In the genomic region with DNA sequence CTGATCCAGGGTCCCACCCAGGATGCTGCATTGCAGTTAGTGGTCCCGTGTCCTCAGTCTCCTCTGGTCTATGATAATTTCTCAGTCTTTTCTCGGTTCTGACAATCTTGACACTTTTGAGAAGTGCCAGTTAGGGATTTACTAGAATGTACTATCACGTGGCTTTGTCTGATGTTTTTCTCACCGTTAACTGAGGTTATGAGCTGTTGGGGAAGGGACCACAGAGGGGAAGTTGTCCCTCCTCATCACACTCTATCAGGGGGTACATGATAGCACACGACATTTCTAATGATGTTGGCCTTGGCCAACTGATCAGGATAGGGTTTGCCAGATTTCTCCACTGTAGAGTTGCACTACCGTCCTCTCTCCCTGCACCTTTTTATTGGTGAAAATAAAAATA, we compare ENCODE assay signal across 37 cellular contexts.
"Had no signal": no experiment of that assay in that cellular context is flagged by ENCODE, and none has a peak within 500 bp of the region (broad histone marks: within the 10 kb centered on the region; RNA-seq: fewer than 3 reads in every experiment).

No MANE protein-coding gene starts in this region.

- H3K27ac Mint-ChIP-seq: activated B cell treated with CpG ODN at 0.5 μM for 24 hours; activated CD4-positive, alpha-beta memory T cell treated with anti-CD3 and anti-CD28 coated beads for 36 hours; activated CD4-positive, alpha-beta T cell treated with anti-CD3 and anti-CD28 coated beads, Interleukin-2, amount 10 ng/mL, durations not matched to agents 24 days and 14 days; activated CD8-positive, alpha-beta T cell treated with anti-CD3 and anti-CD28 coated beads for 36 hours; activated naive CD4-positive, alpha-beta T cell treated with anti-CD3 and anti-CD28 coated beads for 36 hours; activated naive CD4-positive, alpha-beta T cell treated with anti-CD3 and anti-CD28 coated beads, Interleukin-2, amount 50 U/mL, for 72 hours; activated naive CD8-positive, alpha-beta T cell treated with anti-CD3 and anti-CD28 coated beads for 36 hours; activated T-cell treated with anti-CD3 and anti-CD28 coated beads, Interleukin-2, amount 50 U/mL, for 72 hours; activated T-helper 2 cell treated with anti-CD3 and anti-CD28 coated beads, Interferon-gamma antibody, Interleukin-2, Interleukin-4, amounts not matched to agents 10 μg/mL and 5 μg/mL and 100 μg/mL, durations not matched to agents 14 hours and 24 hours and 36 hours; T-helper 1 cell treated with Interleukin-12 subunit alpha and Interleukin-12 subunit beta and Interleukin-4 antibody, amounts not matched to agents 30 μg/mL and 1 μg/mL, for 36 hours; T-helper 2 cell treated with Interferon-gamma antibody and Interleukin-4, amounts not matched to agents 5 μg/mL and 100 μg/mL, for 36 hours had no signal

- H3K4me1 ChIP-seq: body of pancreas, breast epithelium had no signal

- H3K4me1 Mint-ChIP-seq: activated B cell treated with CpG ODN at 0.5 μM for 24 hours; activated CD4-positive, alpha-beta T cell treated with anti-CD3 and anti-CD28 coated beads, Interleukin-2, amount 10 ng/mL, durations not matched to agents 24 days and 14 days; activated naive CD8-positive, alpha-beta T cell treated with anti-CD3 and anti-CD28 coated beads for 36 hours had no signal

- H3K9me3 Mint-ChIP-seq: activated CD4-positive, alpha-beta T cell treated with anti-CD3 and anti-CD28 coated beads, Interleukin-2, amount 10 ng/mL, durations not matched to agents 24 days and 14 days; activated CD8-positive, alpha-beta T cell treated with anti-CD3 and anti-CD28 coated beads for 36 hours; activated naive CD4-positive, alpha-beta T cell treated with anti-CD3 and anti-CD28 coated beads for 36 hours; activated naive CD4-positive, alpha-beta T cell treated with anti-CD3 and anti-CD28 coated beads, Interleukin-2, amount 50 U/mL, for 72 hours; activated naive CD8-positive, alpha-beta T cell treated with anti-CD3 and anti-CD28 coated beads for 36 hours; activated T-helper 2 cell treated with anti-CD3 and anti-CD28 coated beads, Interferon-gamma antibody, Interleukin-2, Interleukin-4, amounts not matched to agents 10 μg/mL and 5 μg/mL and 100 μg/mL, durations not matched to agents 14 hours and 24 hours and 36 hours; T-helper 1 cell treated with Interleukin-12 subunit alpha and Interleukin-12 subunit beta and Interleukin-4 antibody, amounts not matched to agents 30 μg/mL and 1 μg/mL, for 36 hours; T-helper 2 cell treated with Interferon-gamma antibody and Interleukin-4, amounts not matched to agents 5 μg/mL and 100 μg/mL, for 36 hours had no signal

- H3K4me3 Mint-ChIP-seq: activated B cell treated with CpG ODN at 0.5 μM for 24 hours; activated CD4-positive, alpha-beta memory T cell treated with anti-CD3 and anti-CD28 coated beads for 36 hours; activated CD4-positive, alpha-beta T cell treated with anti-CD3 and anti-CD28 coated beads, Interleukin-2, amount 10 ng/mL, durations not matched to agents 24 days and 14 days; activated CD8-positive, alpha-beta T cell treated with anti-CD3 and anti-CD28 coated beads for 36 hours; activated naive CD4-positive, alpha-beta T cell treated with anti-CD3 and anti-CD28 coated beads for 36 hours; activated naive CD8-positive, alpha-beta T cell treated with anti-CD3 and anti-CD28 coated beads for 36 hours; activated T-cell treated with anti-CD3 and anti-CD28 coated beads, Interleukin-2, amount 50 U/mL, for 4 hours; activated T-cell treated with anti-CD3 and anti-CD28 coated beads, Interleukin-2, amount 50 U/mL, for 72 hours; T-helper 1 cell treated with Interleukin-12 subunit alpha and Interleukin-12 subunit beta and Interleukin-4 antibody, amounts not matched to agents 30 μg/mL and 1 μg/mL, for 36 hours; T-helper 2 cell treated with Interferon-gamma antibody and Interleukin-4, amounts not matched to agents 5 μg/mL and 100 μg/mL, for 36 hours had no signal

- H3K36me3 Mint-ChIP-seq: activated CD4-positive, alpha-beta memory T cell treated with anti-CD3 and anti-CD28 coated beads for 36 hours; activated naive CD4-positive, alpha-beta T cell treated with anti-CD3 and anti-CD28 coated beads, Interleukin-2, amount 50 U/mL, for 72 hours; activated naive CD8-positive, alpha-beta T cell treated with anti-CD3 and anti-CD28 coated beads for 36 hours had no signal

- ATAC-seq: activated CD8-positive, alpha-beta T cell treated with anti-CD3 and anti-CD28 coated beads for 36 hours; activated naive CD4-positive, alpha-beta T cell treated with anti-CD3 and anti-CD28 coated beads, Interleukin-2, amount 50 U/mL, for 72 hours; activated T-cell treated with anti-CD3 and anti-CD28 coated beads, Interleukin-2, amount 50 U/mL, for 4 hours; activated T-cell treated with anti-CD3 and anti-CD28 coated beads, Interleukin-2, amount 50 U/mL, for 72 hours; body of pancreas had no signal

- FAIRE-seq: astrocyte, TTC549 had no signal

- H3K27me3 ChIP-seq: adrenal gland, body of pancreas, brain microvascular endothelial cell had no signal

- H3K27ac ChIP-seq: adrenal gland, body of pancreas, brain microvascular endothelial cell, breast epithelium, VCaP had no signal

- DNase-seq: activated B cell treated with CpG ODN at 0.5 μM for 24 hours; activated CD4-positive, alpha-beta memory T cell treated with anti-CD3 and anti-CD28 coated beads for 36 hours; activated CD4-positive, alpha-beta T cell treated with anti-CD3 and anti-CD28 coated beads for 4 hours; activated CD4-positive, alpha-beta T cell treated with anti-CD3 and anti-CD28 coated beads, Interleukin-2, amount 10 ng/mL, durations not matched to agents 24 days and 14 days; activated CD4-positive, alpha-beta T cell treated with anti-CD3 and anti-CD28 coated beads, Interleukin-2, amount 50 U/mL, for 1 hour; activated CD4-positive, alpha-beta T cell treated with anti-CD3 and anti-CD28 coated beads, Interleukin-2, amount 50 U/mL, for 4 hours; activated CD4-positive, CD25-positive, alpha-beta regulatory T cell treated with anti-CD3 and anti-CD28 coated beads, Interleukin-2, amount 50 U/mL, for 72 hours; activated CD8-positive, alpha-beta memory T cell treated with anti-CD3 and anti-CD28 coated beads, Interleukin-2, amount 50 U/mL, for 4 hours; activated CD8-positive, alpha-beta T cell treated with anti-CD3 and anti-CD28 coated beads for 36 hours; activated effector memory CD4-positive, alpha-beta T cell treated with Interleukin-2 at 50 U/mL for 16 hours; activated gamma-delta T cell treated with Interleukin-2 at 50 U/mL for 16 hours; activated naive CD4-positive, alpha-beta T cell; activated naive CD4-positive, alpha-beta T cell treated with anti-CD3 and anti-CD28 coated beads for 36 hours; activated naive CD4-positive, alpha-beta T cell treated with anti-CD3 and anti-CD28 coated beads, Interleukin-2, amount 50 U/mL, for 16 hours; activated naive CD8-positive, alpha-beta T cell treated with anti-CD3 and anti-CD28 coated beads for 36 hours; activated T-cell treated with anti-CD3 and anti-CD28 coated beads for 4 hours; activated T-cell treated with anti-CD3 and anti-CD28 coated beads, Interleukin-2, amount 50 U/mL, for 1 hour; activated T-cell treated with anti-CD3 and anti-CD28 coated beads, Interleukin-2, amount 50 U/mL, for 4 hours; activated T-cell treated with anti-CD3 and anti-CD28 coated beads, Interleukin-2, amount 50 U/mL, for 72 hours; adrenal gland; amniotic stem cell; aorta; body of pancreas; brain microvascular endothelial cell; central memory CD4-positive, alpha-beta T cell; SW 1271; T-helper 1 cell; T-helper 2 cell; T-helper 9 cell had no signal

- H3K9me3 ChIP-seq: adrenal gland, body of pancreas had no signal

- H3K4me3 ChIP-seq: adrenal gland, body of pancreas, breast epithelium had no signal

- H3K36me3 ChIP-seq: adrenal gland, brain microvascular endothelial cell, breast epithelium had no signal
